In genomic region chr2:234633581-234634230, GRCh38 we compare ENCODE assay signal across 1 cellular context.
TF ChIP-seq lines count a peak whose summit lies in the region.

No MANE protein-coding gene starts in this region.

TF ChIP-seq in WTC11, 78 proteins besides CTCF, POLR2A, EP300 and RAD21 (continued from another document):
- TF ChIP-seq ZNF281 (CRISPR knock-in tag; IDR thresholded peaks at IDR 0.05) = no peak
- TF ChIP-seq TEAD1 (CRISPR knock-in tag; IDR thresholded peaks at IDR 0.05) = no peak
- TF ChIP-seq TCF7 (CRISPR knock-in tag; IDR thresholded peaks at IDR 0.05; ENCODE audit: low read depth) = no peak
- TF ChIP-seq, protein P1, sequence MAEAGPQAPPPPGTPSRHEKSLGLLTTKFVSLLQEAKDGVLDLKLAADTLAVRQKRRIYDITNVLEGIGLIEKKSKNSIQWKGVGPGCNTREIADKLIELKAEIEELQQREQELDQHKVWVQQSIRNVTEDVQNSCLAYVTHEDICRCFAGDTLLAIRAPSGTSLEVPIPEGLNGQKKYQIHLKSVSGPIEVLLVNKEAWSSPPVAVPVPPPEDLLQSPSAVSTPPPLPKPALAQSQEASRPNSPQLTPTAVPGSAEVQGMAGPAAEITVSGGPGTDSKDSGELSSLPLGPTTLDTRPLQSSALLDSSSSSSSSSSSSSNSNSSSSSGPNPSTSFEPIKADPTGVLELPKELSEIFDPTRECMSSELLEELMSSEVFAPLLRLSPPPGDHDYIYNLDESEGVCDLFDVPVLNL (CRISPR knock-in tag; IDR thresholded peaks at IDR 0.05; ENCODE audit: borderline replicate concordance, low read depth) = no peak
- no peak for TF ChIP-seq GRHL2 (CRISPR knock-in tag; IDR thresholded peaks at IDR 0.05; ENCODE audit: insufficient replicate concordance, severe bottlenecking)
- TF ChIP-seq SMAD3 (CRISPR knock-in tag; IDR thresholded peaks at IDR 0.05; ENCODE audit: borderline replicate concordance) = no peak
- TF ChIP-seq SOX15 (CRISPR knock-in tag; IDR thresholded peaks at IDR 0.05) = no peak
- TF ChIP-seq ESRRA (CRISPR knock-in tag; IDR thresholded peaks at IDR 0.05; ENCODE audit: borderline replicate concordance) = no peak
- TF ChIP-seq USF2 (CRISPR knock-in tag; IDR thresholded peaks at IDR 0.05) = no peak
